In genomic region chrX:68894513-68895338, GRCh38 we compare ENCODE assay signal across 8 cellular contexts.
DNase-seq lines count a peak whose midpoint lies in the region; ATAC-seq and TF ChIP-seq lines count a peak whose summit lies in the region.

No MANE protein-coding gene starts in this region.

- DNase-seq in Daoy (ENCODE audit: low read depth) (peak; percentile 54), NCI-H2196 (lab: John Stamatoyannopoulos, UW; ENCODE audit: unreplicated experiment) (peak; percentile 34), cardiac muscle cell (ENCODE audit: low read depth in 1 of 2, low spot score in 1 of 2) (peak; percentile 70 to 77), ovary (peak; percentile 41 to 61 (median 44)), GM19238 (ENCODE audit: insufficient read length, low spot score) (no peak), NCI-H2171 (lab: John Stamatoyannopoulos, UW) (no peak), NCI-H187 (lab: John Stamatoyannopoulos, UW) (no peak)
- peak; percentile 29 for DNase-seq in activated naive CD8-positive, alpha-beta T cell treated with anti-CD3 and anti-CD28 coated beads, Interleukin-2, amount 10 ng/mL, durations not matched to agents 7 days and 5 days

- peak overlapping the region; percentile 92 for H3K27ac ChIP-seq in cardiac muscle cell
- H3K27ac ChIP-seq in ovary = peak overlapping the region in 1 of 2 donors; percentile 59

- ATAC-seq in activated naive CD8-positive, alpha-beta T cell treated with anti-CD3 and anti-CD28 coated beads, Interleukin-2, amount 10 ng/mL, durations not matched to agents 7 days and 5 days (ENCODE audit: low read depth) = peak; percentile 75

- WGBS in ovary, 3 donors = 36 to 50% (median 37%) methylated on average over 37 to 49 of the region's 49 CpGs

- no peaks in the 10 kb centered on the region for H3K27me3 Mint-ChIP-seq in activated naive CD8-positive, alpha-beta T cell treated with anti-CD3 and anti-CD28 coated beads, Interleukin-2, amount 10 ng/mL, durations not matched to agents 7 days and 5 days

- H3K4me3 ChIP-seq in cardiac muscle cell (no peak overlapping the region), ovary (peak overlapping the region; percentile 14)

- TF ChIP-seq CTCF in cardiac muscle cell (IDR thresholded peaks at IDR 0.05; ENCODE audit: low read depth, low read length) = no peak
- TF ChIP-seq CTCF in ovary (IDR thresholded peaks at IDR 0.05) = no peak

- H3K36me3 Mint-ChIP-seq in activated naive CD8-positive, alpha-beta T cell treated with anti-CD3 and anti-CD28 coated beads, Interleukin-2, amount 10 ng/mL, durations not matched to agents 7 days and 5 days = no peaks in the 10 kb centered on the region

- H3K4me1 ChIP-seq in cardiac muscle cell (ENCODE audit: low read depth) (peaks cover 10% of the 10 kb centered on the region), ovary (ENCODE audit: insufficient read depth) (peaks cover 2% of the 10 kb centered on the region)

- intact Hi-C loops in ovary (cut with DNase I) = no loop called here

- no peak for TF ChIP-seq POLR2A in ovary (IDR thresholded peaks at IDR 0.05)

- no peak overlapping the region for H3K27ac Mint-ChIP-seq in activated naive CD8-positive, alpha-beta T cell treated with anti-CD3 and anti-CD28 coated beads, Interleukin-2, amount 10 ng/mL, durations not matched to agents 7 days and 5 days

- no peaks in the 10 kb centered on the region for H3K9me3 Mint-ChIP-seq in activated naive CD8-positive, alpha-beta T cell treated with anti-CD3 and anti-CD28 coated beads, Interleukin-2, amount 10 ng/mL, durations not matched to agents 7 days and 5 days

- TF ChIP-seq EP300 in ovary (IDR thresholded peaks at IDR 0.05) = no peak

- H3K9me3 ChIP-seq in cardiac muscle cell (ENCODE audit: low read depth) = no peaks in the 10 kb centered on the region
- no peaks in the 10 kb centered on the region for H3K9me3 ChIP-seq in ovary

- POLR2A ChIA-PET in activated naive CD8-positive, alpha-beta T cell treated with anti-CD3 and anti-CD28 coated beads, Interleukin-2, amount 10 ng/mL, durations not matched to agents 7 days and 5 days (lab: Charles Lee) = no interaction called here

- H3K4me1 Mint-ChIP-seq in activated naive CD8-positive, alpha-beta T cell treated with anti-CD3 and anti-CD28 coated beads, Interleukin-2, amount 10 ng/mL, durations not matched to agents 7 days and 5 days = no peaks in the 10 kb centered on the region

- peak overlapping the region; percentile 44 for H3K4me3 Mint-ChIP-seq in activated naive CD8-positive, alpha-beta T cell treated with anti-CD3 and anti-CD28 coated beads, Interleukin-2, amount 10 ng/mL, durations not matched to agents 7 days and 5 days

- H3K27me3 ChIP-seq in cardiac muscle cell = no peaks in the 10 kb centered on the region
- H3K27me3 ChIP-seq in ovary = no peaks in the 10 kb centered on the region

- H3K36me3 ChIP-seq in cardiac muscle cell (no peaks in the 10 kb centered on the region), ovary (no peaks in the 10 kb centered on the region)

Comparison
In these comparisons a context has a peak if more than half of its experiments do, and no peak if none do; other contexts are left out.
1. DNase-seq: peak in Daoy (single experiment), NCI-H2196 (single experiment), activated naive CD8-positive, alpha-beta T cell treated with anti-CD3 and anti-CD28 coated beads, Interleukin-2, amount 10 ng/mL, durations not matched to agents 7 days and 5 days (single experiment), cardiac muscle cell (2 of 2) and ovary (5 of 5); none in GM19238 (single experiment), NCI-H2171 (single experiment) and NCI-H187 (0 of 2).